Comparison of ENCODE assay signal across 1 cellular context in genomic region chr17:42673885-42674754, GRCh38.
TF ChIP-seq lines count a peak whose summit lies in the region.

No MANE protein-coding gene starts in this region.

TF ChIP-seq in GM12878, 131 proteins besides CTCF, POLR2A, EP300 and RAD21 (continued from another document):
- TF ChIP-seq MXI1 (IDR thresholded peaks at IDR 0.05; ENCODE audit: low read depth, low read length) (no peak), SREBF1 (IDR thresholded peaks at IDR 0.05; ENCODE audit: low read length) (no peak), PML (IDR thresholded peaks at IDR 0.05; ENCODE audit: low read length) (no peak), MEF2A (IDR thresholded peaks at IDR 0.05; ENCODE audit: insufficient read depth, low read depth, low read length) (peak; percentile 63; the same call in 1 of the 2 replicates), ZNF207 (IDR thresholded peaks at IDR 0.05; ENCODE audit: borderline replicate concordance) (no peak), POU2F2 (IDR thresholded peaks at IDR 0.05; ENCODE audit: borderline replicate concordance, low read depth, low read length) (no peak), E4F1 (IDR thresholded peaks at IDR 0.05; ENCODE audit: borderline replicate concordance, partially characterized antibody) (no peak), MEF2B (IDR thresholded peaks at IDR 0.05; ENCODE audit: partially characterized antibody, poor library complexity, severe bottlenecking) (peak; percentile 83), CEBPZ (IDR thresholded peaks at IDR 0.05; ENCODE audit: low read depth, low read length) (no peak), ESRRA (IDR thresholded peaks at IDR 0.05; ENCODE audit: low read length) (no peak), RFX5 (IDR thresholded peaks at IDR 0.05; ENCODE audit: low read depth, low read length) (no peak), JUNB (IDR thresholded peaks at IDR 0.05) (no peak; the same call in 1 of the 2 replicates), PBX3 (IDR thresholded peaks at IDR 0.05; ENCODE audit: insufficient replicate concordance, low read depth, low read length) (no peak), POLR2AphosphoS2 (IDR thresholded peaks at IDR 0.05; ENCODE audit: low read depth, low read length) (no peak), ZNF384 (IDR thresholded peaks at IDR 0.05; ENCODE audit: borderline replicate concordance, low read depth, low read length) (no peak), ELK1 (IDR thresholded peaks at IDR 0.05; ENCODE audit: low read depth, low read length) (0 out of 2 replicates have a peak, but pooled peaks have one; percentile 39), ZBTB4 (CRISPR knock-in tag; IDR thresholded peaks at IDR 0.05) (no peak), BRCA1 (IDR thresholded peaks at IDR 0.05; ENCODE audit: low read depth, low read length) (no peak), REST (IDR thresholded peaks at IDR 0.05; ENCODE audit: low read depth, low read length) (no peak), IKZF2 (IDR thresholded peaks at IDR 0.05) (0 out of 4 replicates have a peak, but pooled peaks of 1 of the 2 experiments have one; percentile 19), MLLT1 (IDR thresholded peaks at IDR 0.05) (no peak), EGR1 (IDR thresholded peaks at IDR 0.05; ENCODE audit: borderline replicate concordance in 1 of 2, low read depth in 2 of 2, low read length in 2 of 2) (0 out of 3 replicates have a peak, but pooled peaks of 1 of the 2 experiments have one; percentile 16), CEBPB (IDR thresholded peaks at IDR 0.05; ENCODE audit: borderline replicate concordance in 1 of 2, low read depth in 2 of 2, low read length in 2 of 2) (peak in 1 of 2 experiments; percentile 49; a peak in 1 of 4 replicates), SRF (IDR thresholded peaks at IDR 0.05; ENCODE audit: low read depth in 2 of 2, low read length in 2 of 2) (no peak), GATAD2B (conservative IDR thresholded peaks at IDR 0.05; ENCODE audit: low read depth) (no peak; the same call in 1 of the 2 replicates), CHD1 (IDR thresholded peaks at IDR 0.05; ENCODE audit: low read depth, low read length) (no peak), BHLHE40 (IDR thresholded peaks at IDR 0.05; ENCODE audit: borderline replicate concordance in 1 of 2, low read depth in 2 of 2, low read length in 1 of 2) (peak; percentile 56 to 66; a peak in 2 of 4 replicates), CHD4 (IDR thresholded peaks at IDR 0.05) (no peak), CREM (IDR thresholded peaks at IDR 0.05; ENCODE audit: low read depth) (peak; percentile 32; the same call in 1 of the 2 replicates), CHD2 (IDR thresholded peaks at IDR 0.05; ENCODE audit: borderline replicate concordance, low read depth, low read length) (0 out of 2 replicates have a peak, but pooled peaks have one; percentile 51), YY1 (IDR thresholded peaks at IDR 0.05; ENCODE audit: low read depth, low read length) (peak; percentile 22; the same call in 1 of the 2 replicates), KAT2A (conservative IDR thresholded peaks at IDR 0.05; ENCODE audit: control insufficient read depth, low read depth, low read length) (no peak), TCF3 (IDR thresholded peaks at IDR 0.05; ENCODE audit: borderline replicate concordance, insufficient read depth, low read depth, low read length) (no peak), POLR2AphosphoS5 (IDR thresholded peaks at IDR 0.05; ENCODE audit: low read length) (no peak), CBX5 (IDR thresholded peaks at IDR 0.05; ENCODE audit: low read depth) (no peak), RB1 (IDR thresholded peaks at IDR 0.05; ENCODE audit: borderline replicate concordance) (no peak), SMC3 (IDR thresholded peaks at IDR 0.05; ENCODE audit: borderline replicate concordance, low read length) (peak; percentile 41; the same call in 1 of the 2 replicates), ZSCAN29 (IDR thresholded peaks at IDR 0.05) (no peak)
TF ChIP-seq in GM12878: peak in this region for 18.
